1 cellular context compared by ENCODE assay signal in genomic region chr7:69365588-69366241, GRCh38.
TF ChIP-seq lines count a peak whose summit lies in the region.

No MANE protein-coding gene starts in this region.

TF ChIP-seq in H1, 55 proteins besides CTCF, POLR2A, EP300 and RAD21 (continued from another document):
- TF ChIP-seq SP2 (IDR thresholded peaks at IDR 0.05; ENCODE audit: low read length) (no peak), BRCA1 (IDR thresholded peaks at IDR 0.05; ENCODE audit: low read depth, low read length) (no peak), BCL11A (IDR thresholded peaks at IDR 0.05; ENCODE audit: low read depth in 2 of 2, low read length in 2 of 2) (no peak), CREB1 (IDR thresholded peaks at IDR 0.05) (no peak), POLR2AphosphoS5 (IDR thresholded peaks at IDR 0.05; ENCODE audit: low read depth, low read length) (no peak), YY1 (IDR thresholded peaks at IDR 0.05; ENCODE audit: low read depth, low read length) (no peak), SIN3A (conservative IDR thresholded peaks at IDR 0.05 in 1 of 2, IDR thresholded peaks at IDR 0.05 in 1 of 2; ENCODE audit: low read depth in 1 of 2, low read length in 2 of 2) (no peak), USF2 (IDR thresholded peaks at IDR 0.05; ENCODE audit: low read length) (no peak), GABPA (IDR thresholded peaks at IDR 0.05; ENCODE audit: borderline replicate concordance, insufficient read depth, low read length) (no peak), TCF12 (IDR thresholded peaks at IDR 0.05; ENCODE audit: low read depth, low read length) (no peak)
